Comparison of ENCODE assay signal across 2 cellular contexts in genomic region chr3:142576792-142577191, GRCh38.
TF ChIP-seq lines count a peak whose summit lies in the region.

No MANE protein-coding gene starts in this region.

TF ChIP-seq in GM12878, 131 proteins besides CTCF, POLR2A, EP300 and RAD21:
- TF ChIP-seq BCL11A (IDR thresholded peaks at IDR 0.05; ENCODE audit: low read depth, low read length) (no peak), MLLT1 (IDR thresholded peaks at IDR 0.05) (peak; percentile 93)

TF ChIP-seq in neural cell, 6 proteins besides CTCF, POLR2A, EP300 and RAD21:
- TF ChIP-seq EZH2 (IDR thresholded peaks at IDR 0.05; ENCODE audit: borderline replicate concordance, insufficient read depth, low read length, poor library complexity, severe bottlenecking), result no peak
- TF ChIP-seq SMC3 (conservative IDR thresholded peaks at IDR 0.05; ENCODE audit: poor library complexity), result no peak
- no peak for TF ChIP-seq REST (IDR thresholded peaks at IDR 0.05; ENCODE audit: borderline replicate concordance)
